Comparison of ENCODE assay signal across 9 cellular contexts in the genomic region with DNA sequence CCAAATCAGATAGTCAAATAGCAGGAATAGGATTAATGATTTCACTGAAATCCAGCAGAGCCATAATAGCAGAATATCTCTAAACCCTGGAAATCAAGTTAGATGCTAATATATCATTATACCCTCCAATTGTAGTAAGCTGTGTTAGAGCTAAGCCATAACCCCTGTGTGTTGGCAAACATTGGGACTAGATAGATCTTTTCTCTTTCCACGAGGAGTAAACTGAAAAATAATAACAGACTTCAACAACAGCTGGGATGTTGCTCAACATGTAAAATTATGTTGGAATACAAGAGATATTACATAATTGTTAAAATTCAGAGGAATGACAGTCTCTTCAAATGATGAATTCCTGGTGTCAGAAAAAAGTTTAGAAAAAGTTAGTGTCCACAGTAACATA.
"Had no signal": no experiment of that assay in that cellular context is flagged by ENCODE, and none has a peak within 500 bp of the region (broad histone marks: within the 10 kb centered on the region; RNA-seq: fewer than 3 reads in every experiment).

No MANE protein-coding gene starts in this region.

- H3K4me3 ChIP-seq: GM23248, GM23338, HAP-1 had no signal

- ATAC-seq: GM23338, HCT116 had no signal

- H3K9me3 ChIP-seq: HAP-1 had no signal

- H3K36me3 ChIP-seq: HAP-1 had no signal

- H3K4me1 ChIP-seq: HAP-1 had no signal

- DNase-seq: GM23248, GOT3, H7, H9, HCEC 1CT, HFFc6 had no signal

- H3K27ac ChIP-seq: GM23248 had no signal
